Comparison of ENCODE assay signal across 1 cellular context in genomic region chr4:4640692-4641091, GRCh38.
TF ChIP-seq lines count a peak whose summit lies in the region.

No MANE protein-coding gene starts in this region.

TF ChIP-seq in HepG2, 621 proteins besides CTCF, POLR2A, EP300 and RAD21 (continues in another document):
- peak; percentile 60; the same call in 1 of the 2 replicates for TF ChIP-seq ZNF574 (CRISPR knock-in tag; IDR thresholded peaks at IDR 0.05)
- TF ChIP-seq ZNF281 (CRISPR knock-in tag; IDR thresholded peaks at IDR 0.05; ENCODE audit: borderline replicate concordance): peak; percentile 95
- TF ChIP-seq ZNF75D (CRISPR knock-in tag; IDR thresholded peaks at IDR 0.05; ENCODE audit: borderline replicate concordance): no peak
- TF ChIP-seq HNF1B (CRISPR knock-in tag; IDR thresholded peaks at IDR 0.05): 0 out of 2 replicates have a peak, but pooled peaks have one; percentile 29
- peak; percentile 49; the same call in 1 of the 2 replicates for TF ChIP-seq MAX (IDR thresholded peaks at IDR 0.05)
- no peak for TF ChIP-seq HNRNPUL1 (IDR thresholded peaks at IDR 0.05; ENCODE audit: low read depth, low read length)
- peak; percentile 21; the same call in 1 of the 2 replicates for TF ChIP-seq SMC3 (IDR thresholded peaks at IDR 0.05; ENCODE audit: low read length)
- no peak for TF ChIP-seq JUN (CRISPR knock-in tag; IDR thresholded peaks at IDR 0.05)
- TF ChIP-seq NBN (conservative IDR thresholded peaks at IDR 0.05): no peak
- no peak for TF ChIP-seq ZNF446 (CRISPR knock-in tag; IDR thresholded peaks at IDR 0.05)
- TF ChIP-seq ZNF552 (CRISPR knock-in tag; IDR thresholded peaks at IDR 0.05; ENCODE audit: borderline replicate concordance): no peak
- TF ChIP-seq FOXP1 (IDR thresholded peaks at IDR 0.05): no peak
- TF ChIP-seq FOXP1 (CRISPR knock-in tag; IDR thresholded peaks at IDR 0.05): peak; percentile 44; the same call in 1 of the 2 replicates
- no peak for TF ChIP-seq KLF6 (CRISPR knock-in tag; IDR thresholded peaks at IDR 0.05)
- peak; percentile 35; the same call in 1 of the 2 replicates for TF ChIP-seq ZNF772 (CRISPR knock-in tag; IDR thresholded peaks at IDR 0.05)
- TF ChIP-seq PHB2 (IDR thresholded peaks at IDR 0.05; ENCODE audit: partially characterized antibody): no peak
- TF ChIP-seq ATF4 (CRISPR knock-in tag; IDR thresholded peaks at IDR 0.05): no peak
- TF ChIP-seq XRCC5 (optimal IDR thresholded peaks at IDR 0.05; ENCODE audit: low read length): peak; percentile 46
- TF ChIP-seq ETV5 (CRISPR knock-in tag; IDR thresholded peaks at IDR 0.05; ENCODE audit: borderline replicate concordance): peak; percentile 85
- no peak for TF ChIP-seq TOPORS (CRISPR knock-in tag; IDR thresholded peaks at IDR 0.05)
- peak; percentile 36; the same call in 1 of the 2 replicates for TF ChIP-seq ZNF644 (CRISPR knock-in tag; IDR thresholded peaks at IDR 0.05; ENCODE audit: low read depth)
- TF ChIP-seq ZNF546 (CRISPR knock-in tag; conservative IDR thresholded peaks at IDR 0.05): 0 out of 2 replicates have a peak, but pooled peaks have one; percentile 34
- TF ChIP-seq NFYB (CRISPR knock-in tag; IDR thresholded peaks at IDR 0.05): no peak
- no peak for TF ChIP-seq ZNF709 (CRISPR knock-in tag; IDR thresholded peaks at IDR 0.05)
- peak; percentile 5; the same call in 1 of the 2 replicates for TF ChIP-seq KAT8 (CRISPR knock-in tag; IDR thresholded peaks at IDR 0.05)
- TF ChIP-seq MLLT10 (CRISPR knock-in tag; IDR thresholded peaks at IDR 0.05): no peak
- no peak for TF ChIP-seq TBL1XR1 (IDR thresholded peaks at IDR 0.05; ENCODE audit: borderline replicate concordance, low read length, partially characterized antibody)
- 0 out of 2 replicates have a peak, but pooled peaks have one; percentile 12 for TF ChIP-seq ZC3H4 (CRISPR knock-in tag; IDR thresholded peaks at IDR 0.05; ENCODE audit: borderline replicate concordance)
- peak; percentile 40; the same call in 1 of the 2 replicates for TF ChIP-seq DMAP1 (CRISPR knock-in tag; IDR thresholded peaks at IDR 0.05)
- TF ChIP-seq MXI1 (IDR thresholded peaks at IDR 0.05; ENCODE audit: borderline replicate concordance, low read depth, low read length): no peak
- peak; percentile 79 for TF ChIP-seq HOMEZ (CRISPR knock-in tag; IDR thresholded peaks at IDR 0.05; ENCODE audit: low read depth)
- TF ChIP-seq PLSCR1 (CRISPR knock-in tag; IDR thresholded peaks at IDR 0.05; ENCODE audit: borderline replicate concordance): no peak
- no peak for TF ChIP-seq KDM4B (CRISPR knock-in tag; IDR thresholded peaks at IDR 0.05)
- no peak for TF ChIP-seq PRDM10 (CRISPR knock-in tag; IDR thresholded peaks at IDR 0.05; ENCODE audit: low read depth)
- TF ChIP-seq RARA (CRISPR knock-in tag; IDR thresholded peaks at IDR 0.05): peak; percentile 82
- TF ChIP-seq ZGPAT (CRISPR knock-in tag; IDR thresholded peaks at IDR 0.05): peak; percentile 57; the same call in 1 of the 2 replicates
- TF ChIP-seq HNF4G (IDR thresholded peaks at IDR 0.05; ENCODE audit: borderline replicate concordance, low read depth, low read length): peak; percentile 67; the same call in 1 of the 2 replicates
- TF ChIP-seq HNF4G (CRISPR knock-in tag; IDR thresholded peaks at IDR 0.05; ENCODE audit: borderline replicate concordance, low read depth): no peak
- no peak for TF ChIP-seq NAIF1 (CRISPR knock-in tag; IDR thresholded peaks at IDR 0.05; ENCODE audit: borderline replicate concordance)
- TF ChIP-seq ZSCAN29 (CRISPR knock-in tag; conservative IDR thresholded peaks at IDR 0.05): no peak
- TF ChIP-seq ZBTB34 (CRISPR knock-in tag; IDR thresholded peaks at IDR 0.05): no peak
- TF ChIP-seq SMAD3 (CRISPR knock-in tag; IDR thresholded peaks at IDR 0.05): no peak
- peak; percentile 53; the same call in 1 of the 2 replicates for TF ChIP-seq MIXL1 (CRISPR knock-in tag; IDR thresholded peaks at IDR 0.05)
- peak; percentile 44; the same call in 1 of the 2 replicates for TF ChIP-seq ZFX (CRISPR knock-in tag; IDR thresholded peaks at IDR 0.05; ENCODE audit: low read depth)
- TF ChIP-seq ATF3 (CRISPR knock-in tag; IDR thresholded peaks at IDR 0.05): 0 out of 2 replicates have a peak, but pooled peaks have one; percentile 13
- TF ChIP-seq ZNF17 (CRISPR knock-in tag; IDR thresholded peaks at IDR 0.05): no peak
- no peak for TF ChIP-seq ZNF7 (CRISPR knock-in tag; IDR thresholded peaks at IDR 0.05)
- no peak for TF ChIP-seq ZBTB20 (CRISPR knock-in tag; IDR thresholded peaks at IDR 0.05; ENCODE audit: borderline replicate concordance, low read depth)
- peak; percentile 80 for TF ChIP-seq SAP130 (CRISPR knock-in tag; IDR thresholded peaks at IDR 0.05; ENCODE audit: low read depth)
- no peak for TF ChIP-seq RFX1 (IDR thresholded peaks at IDR 0.05)
